In the genomic region with DNA sequence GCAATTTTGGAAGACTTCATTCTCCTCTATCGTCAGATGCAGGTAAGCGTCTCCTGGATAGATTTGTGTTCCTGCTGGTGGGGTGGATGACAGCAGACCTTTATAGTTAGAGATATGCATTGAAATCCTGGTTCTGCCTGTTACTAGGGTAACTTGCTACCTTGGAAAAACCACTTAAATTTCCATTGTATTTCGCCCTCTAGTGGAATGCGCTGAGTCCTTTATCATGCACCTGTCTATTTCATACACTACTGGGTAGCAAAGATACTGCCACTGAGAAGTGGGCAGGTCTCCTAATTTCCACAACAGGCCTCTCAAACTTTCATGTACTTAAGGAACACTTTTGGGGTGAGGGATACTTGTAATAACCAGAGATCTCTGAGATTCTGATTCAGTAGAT, we compare ENCODE assay signal across 11 cellular contexts.
DNase-seq lines count a peak whose midpoint lies in the region; ATAC-seq, FAIRE-seq and TF ChIP-seq lines count a peak whose summit lies in the region.
"Had no signal": no experiment of that assay in that cellular context is flagged by ENCODE, and none has a peak within 500 bp of the region (broad histone marks: within the 10 kb centered on the region; RNA-seq: fewer than 3 reads in every experiment).

No MANE protein-coding gene starts in this region.

- H3K18ac ChIP-seq in H1 (ENCODE audit: extremely low read depth, low read length), result no peak overlapping the region

- no peak overlapping the region for H3K23ac ChIP-seq in H1 (ENCODE audit: insufficient read length)

- peaks cover 4% of the 10 kb centered on the region for H3K27me3 Mint-ChIP-seq in neural progenitor cell (ENCODE audit: insufficient read depth, low read depth)

- H2AFZ ChIP-seq in H1 (ENCODE audit: low read length) (no peak overlapping the region), neural progenitor cell (replicated peaks) (no peak overlapping the region)

- FAIRE-seq in H1 (lab: Jason Lieb, UNC), result peak; percentile 60

- H3K23me2 ChIP-seq in H1 (ENCODE audit: low read depth, low read length), result no peaks in the 10 kb centered on the region

- no peak overlapping the region for H2BK12ac ChIP-seq in H1 (ENCODE audit: low read depth, low read length)

- H3K27ac Mint-ChIP-seq in neural progenitor cell, result no peak overlapping the region

- WGBS in H1 (ENCODE audit: extremely low coverage in 1 of 2, insufficient coverage in 1 of 2, insufficient read length in 1 of 2, insufficient replicate concordance in 2 of 2, low coverage in 1 of 2, low lambda C conversion rate in 2 of 2, missing lambda C conversion rate in 1 of 2), 2 experiments, result 53% methylated on average over 4 of the region's 4 CpGs; no CpG with 5 or more reads in 1 of the 2 experiments

- no peak overlapping the region for H2BK15ac ChIP-seq in H1 (ENCODE audit: low read length)

- peaks cover 6% of the 10 kb centered on the region for H3K9me3 Mint-ChIP-seq in neural progenitor cell

- no peaks in the 10 kb centered on the region for H3K36me3 ChIP-seq in H1 (ENCODE audit: control insufficient read depth in 2 of 4, insufficient read depth in 4 of 4, low read length in 3 of 4)
- H3K36me3 ChIP-seq in neural progenitor cell, result no peaks in the 10 kb centered on the region
- H3K36me3 ChIP-seq: tibial artery had no signal

- H3K4me3 ChIP-seq in NB4 (ENCODE audit: low read depth, low read length), result no peak overlapping the region
- no peak overlapping the region for H3K4me3 ChIP-seq in H1 (ENCODE audit: extremely low read depth in 1 of 4, insufficient read depth in 2 of 4, low read depth in 3 of 4, low read length in 4 of 4)
- H3K4me3 ChIP-seq in neural progenitor cell, result no peak overlapping the region
- H3K4me3 ChIP-seq: tibial artery had no signal

- no peak for TF ChIP-seq POLR2A in NB4 (IDR thresholded peaks at IDR 0.05; ENCODE audit: extremely low read depth, insufficient read length)
- no peak for TF ChIP-seq POLR2A in H1 (IDR thresholded peaks at IDR 0.05; ENCODE audit: control extremely low read depth in 1 of 2, low read depth in 2 of 2, low read length in 2 of 2)

- peak; percentile 24 for DNase-seq in NB4 (ENCODE audit: low read depth)
- DNase-seq in H1 (ENCODE audit: low read depth in 1 of 2, low spot score in 2 of 2), result peak in 1 of 2 experiments; percentile 45
- peak; percentile 59 for DNase-seq in neural progenitor cell (ENCODE audit: low spot score)
- DNase-seq in stimulated activated CD4-positive, alpha-beta T cell treated with anti-CD3 and anti-CD28 coated beads, Interleukin-12 subunit alpha, Interleukin-12 subunit beta, amount 100 ng/mL, for 4 hours, result no peak
- DNase-seq: amygdala, NCI-H1105, tibial artery had no signal

- H2BK120ac ChIP-seq in H1 (replicated peaks; ENCODE audit: low read depth, low read length), result no peak overlapping the region

- no peaks in the 10 kb centered on the region for H3K36me3 Mint-ChIP-seq in neural progenitor cell

- no peak overlapping the region for H3K56ac ChIP-seq in H1 (replicated peaks; ENCODE audit: insufficient read length, low read depth, low read length)

- peak; percentile 53 to 65 for TF ChIP-seq RAD21 in H1 (IDR thresholded peaks at IDR 0.05 in 1 of 2, conservative IDR thresholded peaks at IDR 0.05 in 1 of 2; ENCODE audit: low read depth in 2 of 2, low read length in 2 of 2)

- H3K14ac ChIP-seq in H1 (ENCODE audit: insufficient read length), result no peak overlapping the region

- no peaks in the 10 kb centered on the region for H3K79me2 ChIP-seq in H1 (ENCODE audit: control insufficient read depth in 1 of 2, insufficient read depth in 2 of 2, low read length in 2 of 2)
- no peaks in the 10 kb centered on the region for H3K79me2 ChIP-seq in neural progenitor cell (ENCODE audit: low read depth)

- H3K79me1 ChIP-seq in H1 (ENCODE audit: low read depth, low read length), result no peaks in the 10 kb centered on the region

- H3K4me1 Mint-ChIP-seq in neural progenitor cell, result no peaks in the 10 kb centered on the region

- H4K8ac ChIP-seq in H1 (ENCODE audit: extremely low read depth, insufficient read depth, low read length), result no peak overlapping the region

- no peak overlapping the region for H3K4me3 Mint-ChIP-seq in neural progenitor cell

- H3K4me1 ChIP-seq in H1 (replicated peaks in 1 of 4; ENCODE audit: control insufficient read depth in 3 of 4, insufficient read depth in 4 of 4, low read length in 3 of 4) (peaks cover 0 to 3% (median 0%) of the 10 kb centered on the region in 4 experiments; a peak in 1 of 7 replicates), neural progenitor cell (no peaks in the 10 kb centered on the region)
- H3K4me1 ChIP-seq: tibial artery had no signal

- H3K27me3 ChIP-seq in H1 (replicated peaks in 1 of 4; ENCODE audit: control insufficient read depth in 3 of 4, extremely low read depth in 1 of 4, insufficient read depth in 3 of 4, low read length in 3 of 4) (no peaks in the 10 kb centered on the region), neural progenitor cell (no peaks in the 10 kb centered on the region)
- H3K27me3 ChIP-seq: tibial artery had no signal

- H3F3A ChIP-seq in neural progenitor cell (ENCODE audit: low read depth), result no peaks in the 10 kb centered on the region

- no peaks in the 10 kb centered on the region for H4K20me1 ChIP-seq in H1 (replicated peaks in 1 of 2; ENCODE audit: control insufficient read depth in 1 of 2, insufficient read depth in 2 of 2, low read length in 2 of 2)
- no peaks in the 10 kb centered on the region for H4K20me1 ChIP-seq in neural progenitor cell (ENCODE audit: low read depth)

- POLR2A ChIA-PET in H1 (lab: Charles Lee; ENCODE audit: partially characterized antibody), result no interaction called here

- H4K91ac ChIP-seq in H1 (replicated peaks; ENCODE audit: insufficient read length, low read length), result no peak overlapping the region

- no peak overlapping the region for H3K4ac ChIP-seq in H1 (replicated peaks; ENCODE audit: insufficient read length, low read depth, low read length)

- TF ChIP-seq CTCF in GM12874 (IDR thresholded peaks at IDR 0.05; ENCODE audit: insufficient read depth, low read depth, low read length) (0 out of 2 replicates have a peak, but pooled peaks have one; percentile 26), NB4 (IDR thresholded peaks at IDR 0.05; ENCODE audit: low read depth, low read length) (peak; percentile 28), H1 (IDR thresholded peaks at IDR 0.05; ENCODE audit: control extremely low read depth in 1 of 3, insufficient read depth in 1 of 3, low read depth in 1 of 3, low read length in 3 of 3) (peak in 2 of 3 experiments; percentile 50 to 64; a peak in 3 of 4 replicates), neural progenitor cell (IDR thresholded peaks at IDR 0.05) (peak; percentile 65)

- no peak overlapping the region for H3K9ac ChIP-seq in H1 (replicated peaks in 1 of 4; ENCODE audit: extremely low read depth in 1 of 4, low read depth in 3 of 4, low read length in 3 of 4)
- H3K9ac ChIP-seq in neural progenitor cell, result no peak overlapping the region

- H4K5ac ChIP-seq in H1 (ENCODE audit: insufficient read length, low read depth, low read length), result no peak overlapping the region

- H3K27ac ChIP-seq in H1 (ENCODE audit: low read depth, low read length) (no peak overlapping the region), neural progenitor cell (no peak overlapping the region)
- H3K27ac ChIP-seq: tibial artery had no signal

- ATAC-seq in esophagus mucosa (no peak), HG02973 (IDR thresholded peaks at IDR 0.05; ENCODE audit: unreplicated experiment) (no peak)
- ATAC-seq: activated CD4-positive, CD25-positive, alpha-beta regulatory T cell treated with anti-CD3 and anti-CD28 coated beads, Interleukin-2, amount 50 U/mL, for 24 hours had no signal

- H2AK5ac ChIP-seq in H1 (ENCODE audit: low read depth, low read length), result no peak overlapping the region

- H2BK20ac ChIP-seq in H1 (ENCODE audit: low read length), result no peak overlapping the region

- CTCF ChIA-PET in H1 (lab: Charles Lee; ENCODE audit: partially characterized antibody), result interaction anchor here (0.6 to 3.7 kb wide), 7 partner anchors 11 to 1012 kb away, joined by 3 to 16 read pairs (median 3); no protein-coding TSS in a partner anchor

- H3K4me2 ChIP-seq in H1 (ENCODE audit: insufficient read depth in 1 of 2, low read depth in 2 of 2, low read length in 2 of 2), result no peak overlapping the region
- H3K4me2 ChIP-seq in neural progenitor cell, result no peak overlapping the region

- no peak for TF ChIP-seq EP300 in H1 (IDR thresholded peaks at IDR 0.05; ENCODE audit: borderline replicate concordance in 1 of 2, low read depth in 2 of 2, low read length in 2 of 2)

- H2BK5ac ChIP-seq in H1 (ENCODE audit: low read depth, low read length), result no peak overlapping the region

- no peaks in the 10 kb centered on the region for H3K9me3 ChIP-seq in H1 (ENCODE audit: insufficient read depth in 2 of 2, low read depth in 1 of 2, low read length in 1 of 2)
- no peaks in the 10 kb centered on the region for H3K9me3 ChIP-seq in neural progenitor cell (ENCODE audit: low read depth)
- H3K9me3 ChIP-seq: tibial artery had no signal

TF ChIP-seq in H1, 55 proteins besides CTCF, POLR2A, EP300 and RAD21:
- 0 out of 2 replicates have a peak, but pooled peaks have one; percentile 23 for TF ChIP-seq POU5F1 (IDR thresholded peaks at IDR 0.05; ENCODE audit: low read depth, low read length)
- no peak for TF ChIP-seq SP4 (IDR thresholded peaks at IDR 0.05; ENCODE audit: low read length)
- TF ChIP-seq SIN3A (conservative IDR thresholded peaks at IDR 0.05 in 1 of 2, IDR thresholded peaks at IDR 0.05 in 1 of 2; ENCODE audit: low read depth in 1 of 2, low read length in 2 of 2), result no peak
- TF ChIP-seq CBX5 (IDR thresholded peaks at IDR 0.05; ENCODE audit: low read depth, low read length), result no peak
- TF ChIP-seq PHF8 (conservative IDR thresholded peaks at IDR 0.05; ENCODE audit: low read depth, low read length), result no peak
- no peak for TF ChIP-seq BACH1 (IDR thresholded peaks at IDR 0.05; ENCODE audit: low read length)
- TF ChIP-seq GTF2F1 (IDR thresholded peaks at IDR 0.05; ENCODE audit: borderline replicate concordance, low read depth, low read length), result no peak
- no peak for TF ChIP-seq POLR2AphosphoS5 (IDR thresholded peaks at IDR 0.05; ENCODE audit: low read depth, low read length)
- TF ChIP-seq KDM1A (IDR thresholded peaks at IDR 0.05; ENCODE audit: borderline replicate concordance, low read length), result no peak
- TF ChIP-seq RBBP5 (IDR thresholded peaks at IDR 0.05; ENCODE audit: borderline replicate concordance, low read depth, low read length), result no peak
- TF ChIP-seq TEAD4 (IDR thresholded peaks at IDR 0.05; ENCODE audit: low read depth, low read length), result 0 out of 2 replicates have a peak, but pooled peaks have one; percentile 17
- no peak for TF ChIP-seq SP1 (IDR thresholded peaks at IDR 0.05; ENCODE audit: low read depth, low read length)
TF ChIP-seq in H1: peak in this region for 2.
